ENCODE assay signal across 8 cellular contexts in the genomic region with DNA sequence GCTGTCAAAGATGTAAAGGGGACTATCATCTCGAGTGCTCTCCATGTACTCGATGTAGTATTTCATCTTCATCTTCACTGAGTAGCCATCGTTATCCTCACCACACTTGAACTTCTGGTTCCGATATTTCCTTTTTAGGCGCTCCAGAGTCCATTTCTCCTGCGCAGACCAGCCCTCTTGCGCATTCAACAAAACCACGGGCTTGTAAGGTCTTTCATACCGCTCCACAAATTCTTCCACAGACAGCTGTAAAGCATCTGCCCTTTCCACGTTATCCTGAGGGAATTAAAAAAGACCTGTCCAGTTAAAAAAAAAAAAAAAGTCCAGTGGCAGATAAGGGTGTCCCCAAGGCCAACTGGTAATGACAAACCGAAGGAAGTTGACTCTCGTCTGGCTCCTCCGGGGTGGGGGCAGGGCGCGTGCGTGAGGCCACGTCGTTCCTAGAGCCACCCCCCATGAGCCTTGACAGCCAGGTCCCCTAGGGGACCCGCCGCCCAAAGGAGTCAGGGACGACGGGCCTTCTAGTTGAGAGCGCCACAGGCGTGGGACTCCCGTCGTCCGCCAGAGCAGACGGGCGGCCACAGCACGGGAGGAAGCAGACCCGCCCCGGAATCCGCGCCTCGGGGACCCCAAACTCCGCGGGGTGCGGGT. TPM values are rescaled to one million over a fixed set of nuclear protein-coding genes. Genes with fewer than 3 reads are reported as not detected.
DNase-seq lines count a peak whose midpoint lies in the region; ATAC-seq and TF ChIP-seq lines count a peak whose summit lies in the region.

No MANE protein-coding gene starts in this region.

- DNase-seq in ELR (ENCODE audit: low read depth) (peak; percentile 56), LNCaP clone FGC (ENCODE audit: low read depth) (no peak), dermis blood vessel endothelial cell (peak; percentile 56), lower lobe of right lung (peak; percentile 85), OCI-M2 (lab: John Stamatoyannopoulos, UW; ENCODE audit: unreplicated experiment) (no peak)
- peak; percentile 75 for DNase-seq in activated CD4-positive, alpha-beta T cell treated with anti-CD3 and anti-CD28 coated beads, Interleukin-2, amount 10 ng/mL, durations not matched to agents 7 days and 5 days
- peak; percentile 32 for DNase-seq in stimulated activated CD8-positive, alpha-beta memory T cell treated with anti-CD3 and anti-CD28 coated beads, Interleukin-15, amount 100 ng/mL, for 1 hour (ENCODE audit: low read depth)

- no peaks in the 10 kb centered on the region for H3K27me3 Mint-ChIP-seq in activated CD4-positive, alpha-beta T cell treated with anti-CD3 and anti-CD28 coated beads, Interleukin-2, amount 10 ng/mL, durations not matched to agents 7 days and 5 days

- peaks cover 58% of the 10 kb centered on the region for H3K4me1 ChIP-seq in lower lobe of right lung

- H3K27ac Mint-ChIP-seq in activated CD4-positive, alpha-beta T cell treated with anti-CD3 and anti-CD28 coated beads, Interleukin-2, amount 10 ng/mL, durations not matched to agents 7 days and 5 days, result peak overlapping the region; percentile 94

- H3K4me3 ChIP-seq in LNCaP clone FGC (ENCODE audit: low read depth, low read length) (peak overlapping the region; percentile 93), lower lobe of right lung (peak overlapping the region; percentile 98)

- peaks cover 69% of the 10 kb centered on the region for H3K36me3 Mint-ChIP-seq in activated CD4-positive, alpha-beta T cell treated with anti-CD3 and anti-CD28 coated beads, Interleukin-2, amount 10 ng/mL, durations not matched to agents 7 days and 5 days (ENCODE audit: low read depth)

- H3K9me3 ChIP-seq in lower lobe of right lung, result no peaks in the 10 kb centered on the region

- peaks cover 65% of the 10 kb centered on the region for H3K36me3 ChIP-seq in lower lobe of right lung

- POLR2A ChIA-PET in activated CD4-positive, alpha-beta T cell treated with anti-CD3 and anti-CD28 coated beads, Interleukin-2, amount 10 ng/mL, durations not matched to agents 7 days and 5 days (lab: Charles Lee), result interaction anchor here (0.7 kb wide), 1 partner anchor 10 kb away, joined by 4 read pairs; no protein-coding TSS in a partner anchor

- H3K4me3 Mint-ChIP-seq in activated CD4-positive, alpha-beta T cell treated with anti-CD3 and anti-CD28 coated beads, Interleukin-2, amount 10 ng/mL, durations not matched to agents 7 days and 5 days, result peak overlapping the region; percentile 99

- ATAC-seq in GM21737 (IDR thresholded peaks at IDR 0.05; ENCODE audit: unreplicated experiment) (peak; percentile 26), lower lobe of right lung (peak; percentile 66 to 75)

- peaks cover 65% of the 10 kb centered on the region for H3K4me1 Mint-ChIP-seq in activated CD4-positive, alpha-beta T cell treated with anti-CD3 and anti-CD28 coated beads, Interleukin-2, amount 10 ng/mL, durations not matched to agents 7 days and 5 days

- peak overlapping the region; percentile 99 for H3K27ac ChIP-seq in lower lobe of right lung

- H3K27me3 ChIP-seq in lower lobe of right lung (ENCODE audit: low read depth), result no peaks in the 10 kb centered on the region

- intact Hi-C loops in lower lobe of right lung (cut with DNase I), result no loop called here

- H3K9me3 Mint-ChIP-seq in activated CD4-positive, alpha-beta T cell treated with anti-CD3 and anti-CD28 coated beads, Interleukin-2, amount 10 ng/mL, durations not matched to agents 7 days and 5 days, result no peaks in the 10 kb centered on the region

- CTCF ChIA-PET in activated CD4-positive, alpha-beta T cell treated with anti-CD3 and anti-CD28 coated beads, Interleukin-2, amount 10 ng/mL, durations not matched to agents 7 days and 5 days (lab: Charles Lee), result interaction anchor here (2.8 kb wide), 1 partner anchor 9 kb away, joined by 15 read pairs; no protein-coding TSS in a partner anchor

- TF ChIP-seq CTCF in LNCaP clone FGC (IDR thresholded peaks at IDR 0.05; ENCODE audit: control insufficient read depth, extremely low read depth, insufficient read depth) (no peak), lower lobe of right lung (IDR thresholded peaks at IDR 0.05) (no peak)

RNA-seq across cellular contexts. Expression of a gene that starts 0.7 kb away (rescaled TPM):
- 10 to 100 TPM; 42.9 to 51.3 TPM for total RNA-seq in activated CD4-positive, alpha-beta T cell treated with anti-CD3 and anti-CD28 coated beads, Interleukin-2, amount 10 ng/mL, durations not matched to agents 7 days and 5 days
- total RNA-seq in dermis blood vessel endothelial cell (20.8 and 23.1 TPM in 2 replicates), lower lobe of right lung (29.6 TPM)

RNA-seq across cellular contexts. Expression of a gene that starts 0.9 kb away (rescaled TPM):
- total RNA-seq in activated CD4-positive, alpha-beta T cell treated with anti-CD3 and anti-CD28 coated beads, Interleukin-2, amount 10 ng/mL, durations not matched to agents 7 days and 5 days, result 10 to 100 TPM; 33.0 to 35.7 TPM
- total RNA-seq in dermis blood vessel endothelial cell (23.1 and 31.3 TPM in 2 replicates), lower lobe of right lung (31.6 TPM)

RNA-seq across cellular contexts. Expression of a gene that starts 11.4 kb away (rescaled TPM):
- total RNA-seq in activated CD4-positive, alpha-beta T cell treated with anti-CD3 and anti-CD28 coated beads, Interleukin-2, amount 10 ng/mL, durations not matched to agents 7 days and 5 days, result 100 to 1,000 TPM; 398 to 443 TPM
- total RNA-seq in dermis blood vessel endothelial cell (146 and 355 TPM in 2 replicates), lower lobe of right lung (122 TPM)

RNA-seq across cellular contexts. Expression of a gene that starts 12.2 kb away (rescaled TPM):
- total RNA-seq in activated CD4-positive, alpha-beta T cell treated with anti-CD3 and anti-CD28 coated beads, Interleukin-2, amount 10 ng/mL, durations not matched to agents 7 days and 5 days, result 10 to 100 TPM; 21.8 to 27.7 TPM
- total RNA-seq in dermis blood vessel endothelial cell, result 29.5 and 37.8 TPM in 2 replicates
- 32.2 TPM for total RNA-seq in lower lobe of right lung

RNA-seq across cellular contexts. Expression of a gene that starts 14.9 kb away (rescaled TPM):
- total RNA-seq in activated CD4-positive, alpha-beta T cell treated with anti-CD3 and anti-CD28 coated beads, Interleukin-2, amount 10 ng/mL, durations not matched to agents 7 days and 5 days, result 10 to 100 TPM; 25.7 to 27.3 TPM
- total RNA-seq in dermis blood vessel endothelial cell (131 and 250 TPM in 2 replicates), lower lobe of right lung (105 TPM)

Comparison
In these comparisons a context has a peak if more than half of its experiments do, and no peak if none do; other contexts are left out.
1. DNase-seq: peak in ELR (single experiment), activated CD4-positive, alpha-beta T cell treated with anti-CD3 and anti-CD28 coated beads, Interleukin-2, amount 10 ng/mL, durations not matched to agents 7 days and 5 days (single experiment), dermis blood vessel endothelial cell (single experiment), lower lobe of right lung (single experiment) and stimulated activated CD8-positive, alpha-beta memory T cell treated with anti-CD3 and anti-CD28 coated beads, Interleukin-15, amount 100 ng/mL, for 1 hour (single experiment); none in LNCaP clone FGC (single experiment) and OCI-M2 (single experiment).